1 cellular context compared by ENCODE assay signal in genomic region chr5:359301-359897, GRCh38.
TF ChIP-seq lines count a peak whose summit lies in the region.

No MANE protein-coding gene starts in this region.

TF ChIP-seq in HepG2, 621 proteins besides CTCF, POLR2A, EP300 and RAD21:
- TF ChIP-seq PAXIP1 (CRISPR knock-in tag; conservative IDR thresholded peaks at IDR 0.05) (no peak), PATZ1 (CRISPR knock-in tag; IDR thresholded peaks at IDR 0.05) (no peak), KMT2A (CRISPR knock-in tag; IDR thresholded peaks at IDR 0.05) (no peak), NFKB2 (CRISPR knock-in tag; IDR thresholded peaks at IDR 0.05; ENCODE audit: borderline replicate concordance) (no peak), SRSF1 (optimal IDR thresholded peaks at IDR 0.05; ENCODE audit: low read depth, low read length) (no peak), ATAD3A (CRISPR knock-in tag; IDR thresholded peaks at IDR 0.05) (no peak), MEIS2 (CRISPR knock-in tag; IDR thresholded peaks at IDR 0.05) (no peak), BRF2 (CRISPR knock-in tag; IDR thresholded peaks at IDR 0.05) (no peak), ZNF83 (CRISPR knock-in tag; IDR thresholded peaks at IDR 0.05; ENCODE audit: borderline replicate concordance) (no peak), MXD3 (CRISPR knock-in tag; IDR thresholded peaks at IDR 0.05) (no peak)
TF ChIP-seq in HepG2: peak in this region for 0.
